In the genomic region with DNA sequence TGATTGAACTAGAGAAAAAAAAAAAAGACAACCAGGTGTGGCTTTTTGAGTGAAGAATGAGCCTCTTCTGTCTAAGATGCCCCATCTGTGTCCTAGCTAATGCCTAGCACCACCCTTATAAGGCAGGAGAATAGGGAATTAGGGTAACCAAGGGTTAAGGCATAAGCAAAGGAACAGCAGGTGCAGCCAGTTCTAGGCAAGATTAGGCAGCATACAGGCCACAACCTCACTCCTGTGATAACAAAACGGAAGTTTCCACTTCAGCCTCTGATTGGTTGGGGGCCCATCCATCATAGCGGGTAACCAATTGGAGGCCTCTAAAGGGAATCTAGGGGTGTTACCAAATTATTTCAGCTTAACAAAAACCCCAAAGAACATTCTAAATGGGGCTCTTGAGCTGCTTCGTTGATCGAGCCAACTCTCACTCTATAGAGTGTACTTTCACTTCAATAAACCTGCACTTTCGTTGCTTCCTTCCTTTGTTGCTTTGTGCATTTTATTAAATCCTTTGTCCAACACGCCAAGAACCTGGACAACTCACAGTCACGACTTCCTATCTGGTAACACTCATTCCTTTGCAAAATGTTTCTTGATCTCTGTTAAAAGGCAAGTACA, we compare ENCODE assay signal across 8 cellular contexts.
DNase-seq lines count a peak whose midpoint lies in the region; ATAC-seq lines count a peak whose summit lies in the region.

No MANE protein-coding gene starts in this region.

- H3K36me3 ChIP-seq in mucosa of stomach (ENCODE audit: control insufficient read depth, insufficient read depth, low read length) = no peaks in the 10 kb centered on the region

- H3K27ac Mint-ChIP-seq in activated CD4-positive, alpha-beta memory T cell treated with anti-CD3 and anti-CD28 coated beads for 36 hours = peak overlapping the region; percentile 88
- H3K27ac Mint-ChIP-seq in effector memory CD8-positive, alpha-beta T cell = peak overlapping the region; percentile 92 to 95

- H3K27me3 ChIP-seq in mucosa of stomach (ENCODE audit: control insufficient read depth, insufficient read depth, low read length) = no peaks in the 10 kb centered on the region

- DNase-seq in NCI-H748 (lab: John Stamatoyannopoulos, UW; ENCODE audit: unreplicated experiment) (peak; percentile 66), NCI-H748 treated with DMSO at 0.1 percent for 48 hours (lab: John Stamatoyannopoulos, UW) (no peak), NCI-H460 (ENCODE audit: extremely low read depth, low read depth) (peak; percentile 9)
- peak; percentile 96 for DNase-seq in activated CD4-positive, alpha-beta memory T cell treated with anti-CD3 and anti-CD28 coated beads for 36 hours
- DNase-seq in effector memory CD8-positive, alpha-beta T cell = peak; percentile 94 to 98 (median 95)
- DNase-seq in stimulated activated naive CD4-positive, alpha-beta T cell (lab: John Stamatoyannopoulos, UW) = peak; percentile 85 to 94 (median 90)

- peak; percentile 78 for ATAC-seq in HG02973 (IDR thresholded peaks at IDR 0.05; ENCODE audit: unreplicated experiment)
- ATAC-seq in effector memory CD8-positive, alpha-beta T cell (replicated peaks) = peak; percentile 69

- no peaks in the 10 kb centered on the region for H3K36me3 Mint-ChIP-seq in activated CD4-positive, alpha-beta memory T cell treated with anti-CD3 and anti-CD28 coated beads for 36 hours
- peaks cover 33% of the 10 kb centered on the region for H3K36me3 Mint-ChIP-seq in effector memory CD8-positive, alpha-beta T cell (ENCODE audit: insufficient read depth)

- POLR2A ChIA-PET in activated CD4-positive, alpha-beta memory T cell treated with anti-CD3 and anti-CD28 coated beads for 36 hours (lab: Charles Lee) = interaction anchor here (0.6 to 1.7 kb wide), 10 partner anchors 9 to 106 kb away, joined by 3 to 8 read pairs (median 5); a partner anchor contains a TSS

- H3K9me3 Mint-ChIP-seq in activated CD4-positive, alpha-beta memory T cell treated with anti-CD3 and anti-CD28 coated beads for 36 hours = no peaks in the 10 kb centered on the region
- no peaks in the 10 kb centered on the region for H3K9me3 Mint-ChIP-seq in effector memory CD8-positive, alpha-beta T cell

- peak overlapping the region; percentile 73 for H3K4me3 Mint-ChIP-seq in activated CD4-positive, alpha-beta memory T cell treated with anti-CD3 and anti-CD28 coated beads for 36 hours
- peak overlapping the region; percentile 86 to 88 for H3K4me3 Mint-ChIP-seq in effector memory CD8-positive, alpha-beta T cell

- peak overlapping the region; percentile 26 for H3K9ac ChIP-seq in mucosa of stomach (ENCODE audit: low read length)

- intact Hi-C loops in activated CD4-positive, alpha-beta memory T cell treated with anti-CD3 and anti-CD28 coated beads for 36 hours (cut with micrococcal nuclease) = loop anchor here (2.0 to 5.0 kb wide), 2 partner anchors 234 to 290 kb away; no protein-coding TSS in a partner anchor

- H3K4me1 ChIP-seq in mucosa of stomach (ENCODE audit: control insufficient read depth, insufficient read depth, low read length) = peaks cover 30% of the 10 kb centered on the region

- H3K9me3 ChIP-seq in mucosa of stomach (ENCODE audit: control insufficient read depth, low read length) = no peaks in the 10 kb centered on the region

- no peak overlapping the region for H3K4me3 ChIP-seq in mucosa of stomach (ENCODE audit: low read length)

- CTCF ChIA-PET in activated CD4-positive, alpha-beta memory T cell treated with anti-CD3 and anti-CD28 coated beads for 36 hours (lab: Charles Lee) = interaction anchor here (1.0 to 18.1 kb wide), 7 partner anchors 9 to 112 kb away, joined by 3 to 498 read pairs (median 8); a partner anchor contains a TSS

- no peaks in the 10 kb centered on the region for H3K27me3 Mint-ChIP-seq in activated CD4-positive, alpha-beta memory T cell treated with anti-CD3 and anti-CD28 coated beads for 36 hours
- no peaks in the 10 kb centered on the region for H3K27me3 Mint-ChIP-seq in effector memory CD8-positive, alpha-beta T cell

- H3K4me1 Mint-ChIP-seq in activated CD4-positive, alpha-beta memory T cell treated with anti-CD3 and anti-CD28 coated beads for 36 hours (ENCODE audit: low read depth) = peaks cover 77% of the 10 kb centered on the region
- H3K4me1 Mint-ChIP-seq in effector memory CD8-positive, alpha-beta T cell (ENCODE audit: low read depth in 2 of 2) = peaks cover 56 to 65% of the 10 kb centered on the region in 2 donors
